Comparison of ENCODE assay signal across 9 cellular contexts in genomic region chr17:40582328-40582901, GRCh38. TPM values are rescaled to one million over a fixed set of nuclear protein-coding genes. Genes with fewer than 3 reads are reported as not detected.
DNase-seq lines count a peak whose midpoint lies in the region; ATAC-seq, FAIRE-seq and TF ChIP-seq lines count a peak whose summit lies in the region.
"Had no signal": no experiment of that assay in that cellular context is flagged by ENCODE, and none has a peak within 500 bp of the region (broad histone marks: within the 10 kb centered on the region; RNA-seq: fewer than 3 reads in every experiment).

No MANE protein-coding gene starts in this region.

- TF ChIP-seq CTCF in neural progenitor cell (IDR thresholded peaks at IDR 0.05): no peak

- no peak overlapping the region for H3K9ac ChIP-seq in neural progenitor cell

- no peaks in the 10 kb centered on the region for H3K27me3 ChIP-seq in neural progenitor cell

- H4K20me1 ChIP-seq in neural progenitor cell (ENCODE audit: low read depth): no peaks in the 10 kb centered on the region

- H3F3A ChIP-seq in neural progenitor cell (ENCODE audit: low read depth): no peaks in the 10 kb centered on the region

- H2AFZ ChIP-seq in neural progenitor cell (replicated peaks): no peak overlapping the region

- no peaks in the 10 kb centered on the region for H3K4me1 ChIP-seq in neural progenitor cell

- no peaks in the 10 kb centered on the region for H3K36me3 Mint-ChIP-seq in neural progenitor cell

- DNase-seq in AG08396 (ENCODE audit: low spot score) (peak; percentile 0), GM19239 (ENCODE audit: insufficient read length, low spot score) (peak; percentile 25), NCI-H774 (lab: John Stamatoyannopoulos, UW) (peak; percentile 80), lung microvascular endothelial cell (ENCODE audit: low read depth in 2 of 2) (peak; percentile 94 to 100), glomerular visceral epithelial cell (ENCODE audit: extremely low spot score) (no peak), neural progenitor cell (ENCODE audit: low spot score) (no peak)
- peak; percentile 80 for DNase-seq in activated effector memory CD4-positive, alpha-beta T cell treated with anti-CD3 and anti-CD28 coated beads, Interleukin-2, amount 50 U/mL, for 16 hours

- H3K9me3 Mint-ChIP-seq in neural progenitor cell: peaks cover 16% of the 10 kb centered on the region

- H3K36me3 ChIP-seq in neural progenitor cell: no peaks in the 10 kb centered on the region

- H3K9me3 ChIP-seq in neural progenitor cell (ENCODE audit: low read depth): no peaks in the 10 kb centered on the region

- no peak overlapping the region for H3K27ac Mint-ChIP-seq in neural progenitor cell

- peaks cover 2% of the 10 kb centered on the region for H3K27me3 Mint-ChIP-seq in neural progenitor cell (ENCODE audit: insufficient read depth, low read depth)

- no peaks in the 10 kb centered on the region for H3K4me1 Mint-ChIP-seq in neural progenitor cell

- no peak overlapping the region for H3K27ac ChIP-seq in neural progenitor cell

- H3K4me3 Mint-ChIP-seq in neural progenitor cell: no peak overlapping the region

- no peak overlapping the region for H3K4me2 ChIP-seq in neural progenitor cell

- H3K4me3 ChIP-seq in neural progenitor cell: no peak overlapping the region

- H3K79me2 ChIP-seq in neural progenitor cell (ENCODE audit: low read depth): no peaks in the 10 kb centered on the region

- peak; percentile 93 for FAIRE-seq in GM19239 (lab: Jason Lieb, UNC)

- peak; percentile 84 for ATAC-seq in HG03196 (IDR thresholded peaks at IDR 0.05; ENCODE audit: unreplicated experiment)

RNA-seq across cellular contexts. Expression of gene CCR7, which starts 17.1 kb away (rescaled TPM):
- total RNA-seq in lung microvascular endothelial cell (under 0.01 TPM in 1 of 2 replicates, not detected in the other), neural progenitor cell (ENCODE audit: low replicate concordance) (0.37 TPM in 1 of 2 replicates, not detected in the other)
- total RNA-seq: renal cortical epithelial cell had no signal

Comparison
In these comparisons a context has a peak if more than half of its experiments do, and no peak if none do; other contexts are left out.
1. DNase-seq: peak in AG08396 (single experiment), GM19239 (single experiment), NCI-H774 (single experiment), activated effector memory CD4-positive, alpha-beta T cell treated with anti-CD3 and anti-CD28 coated beads, Interleukin-2, amount 50 U/mL, for 16 hours (single experiment) and lung microvascular endothelial cell (2 of 2); none in glomerular visceral epithelial cell (single experiment) and neural progenitor cell (single experiment).